17 cellular contexts compared by ENCODE assay signal in genomic region chr19:50327013-50327412, GRCh38. TPM values are rescaled to one million over a fixed set of nuclear protein-coding genes. Genes with fewer than 3 reads are reported as not detected.
DNase-seq lines count a peak whose midpoint lies in the region; ATAC-seq lines count a peak whose summit lies in the region.
"Had no signal": no experiment of that assay in that cellular context is flagged by ENCODE, and none has a peak within 500 bp of the region (broad histone marks: within the 10 kb centered on the region; RNA-seq: fewer than 3 reads in every experiment).

No MANE protein-coding gene starts in this region.

- CTCF ChIA-PET in CD4-positive, alpha-beta memory T cell (lab: Charles Lee; ENCODE audit: partially characterized antibody), result no interaction called here
- CTCF ChIA-PET in naive thymus-derived CD4-positive, alpha-beta T cell (lab: Charles Lee), result interaction anchor here (0.8 kb wide), 1 partner anchor 393 kb away, joined by 4 read pairs; no protein-coding TSS in a partner anchor

- H3K27ac Mint-ChIP-seq in CD4-positive, alpha-beta memory T cell, result peak overlapping the region in 3 of 7 donors; percentile 31 to 78 (median 68)
- H3K27ac Mint-ChIP-seq in activated naive CD4-positive, alpha-beta T cell treated with anti-CD3 and anti-CD28 coated beads, Interleukin-2, amount 50 U/mL, for 72 hours, result peak overlapping the region; percentile 55 to 58
- H3K27ac Mint-ChIP-seq in naive thymus-derived CD4-positive, alpha-beta T cell, result peak overlapping the region in 4 of 9 donors; percentile 19 to 60 (median 38)
- H3K27ac Mint-ChIP-seq: HFFc6 had no signal

- no peak for ATAC-seq in activated naive CD4-positive, alpha-beta T cell treated with anti-CD3 and anti-CD28 coated beads, Interleukin-2, amount 50 U/mL, for 72 hours
- ATAC-seq in naive thymus-derived CD4-positive, alpha-beta T cell, result no peak
- ATAC-seq in GM19324 (IDR thresholded peaks at IDR 0.05; ENCODE audit: low FRiP score, unreplicated experiment), result no peak
- ATAC-seq: Panc1 had no signal

- intact Hi-C loops in CD4-positive, alpha-beta memory T cell (cut with micrococcal nuclease), result no loop called here
- intact Hi-C loops in naive thymus-derived CD4-positive, alpha-beta T cell (cut with micrococcal nuclease), result loop anchor here in 1 of 2 donors (5.0 kb wide), 1 partner anchor 400 kb away; the partner anchor contains the start of genes ATF5 and NUP62

- H3K27ac ChIP-seq in CD4-positive, alpha-beta memory T cell (ENCODE audit: low read depth, low read length), result no peak overlapping the region
- H3K27ac ChIP-seq in naive thymus-derived CD4-positive, alpha-beta T cell (ENCODE audit: low read depth, low read length), result no peak overlapping the region
- H3K27ac ChIP-seq: sigmoid colon, suprapubic skin had no signal

- POLR2A ChIA-PET in CD4-positive, alpha-beta memory T cell (lab: Charles Lee; ENCODE audit: partially characterized antibody), result no interaction called here
- POLR2A ChIA-PET in naive thymus-derived CD4-positive, alpha-beta T cell (lab: Charles Lee), result no interaction called here

- peaks cover 25 to 46% of the 10 kb centered on the region in 2 donors for H3K27me3 Mint-ChIP-seq in CD4-positive, alpha-beta memory T cell
- H3K27me3 Mint-ChIP-seq in naive thymus-derived CD4-positive, alpha-beta T cell, result peaks cover 20 to 55% (median 43%) of the 10 kb centered on the region in 5 donors

- H3K4me1 Mint-ChIP-seq in CD4-positive, alpha-beta memory T cell, result peaks cover 30 to 57% (median 44%) of the 10 kb centered on the region in 4 donors
- H3K4me1 Mint-ChIP-seq in naive thymus-derived CD4-positive, alpha-beta T cell, result peaks cover 40 to 58% (median 52%) of the 10 kb centered on the region in 7 donors

- peaks cover 29% of the 10 kb centered on the region for H3K27me3 ChIP-seq in CD4-positive, alpha-beta memory T cell (ENCODE audit: insufficient read depth, low read length)
- H3K27me3 ChIP-seq in H7 (ENCODE audit: control insufficient read depth, insufficient read depth, low read length), result peaks cover 23% of the 10 kb centered on the region
- peaks cover 10 to 21% of the 10 kb centered on the region in 2 donors for H3K27me3 ChIP-seq in naive thymus-derived CD4-positive, alpha-beta T cell (ENCODE audit: control insufficient read depth in 2 of 2, insufficient read depth in 2 of 2, low read length in 2 of 2)

- H3K36me3 ChIP-seq in CD4-positive, alpha-beta memory T cell (ENCODE audit: insufficient read depth, low read length), result no peaks in the 10 kb centered on the region
- no peaks in the 10 kb centered on the region; the same call in 1 of the 2 replicates for H3K36me3 ChIP-seq in H7 (replicated peaks; ENCODE audit: control insufficient read depth, insufficient read depth, low read length)
- no peaks in the 10 kb centered on the region for H3K36me3 ChIP-seq in naive thymus-derived CD4-positive, alpha-beta T cell (ENCODE audit: control insufficient read depth in 2 of 3, insufficient read depth in 3 of 3, low read length in 3 of 3)
- H3K36me3 ChIP-seq: sigmoid colon, suprapubic skin had no signal

- no peak for DNase-seq in CD4-positive, alpha-beta memory T cell
- DNase-seq in H7 (peak; percentile 19), foreskin melanocyte (no peak)
- no peak for DNase-seq in activated naive CD4-positive, alpha-beta T cell treated with anti-CD3 and anti-CD28 coated beads, Interleukin-2, amount 50 U/mL, for 72 hours (ENCODE audit: low spot score in 2 of 2)
- DNase-seq in naive thymus-derived CD4-positive, alpha-beta T cell, result no peak
- DNase-seq in stimulated activated CD4-positive, alpha-beta T cell treated with anti-CD3 and anti-CD28 coated beads, Interleukin-4, amount 100 ng/mL, for 24 hours, result no peak
- no peak for DNase-seq in stimulated activated CD4-positive, alpha-beta T cell treated with anti-CD3 and anti-CD28 coated beads, Interleukin-2, amount 100 ng/mL, for 48 hours
- DNase-seq: activated CD8-positive, alpha-beta memory T cell treated with anti-CD3 and anti-CD28 coated beads for 24 hours; anterior cingulate cortex; HFFc6; NCI-H1436; sigmoid colon had no signal

- H3K4me1 ChIP-seq in CD4-positive, alpha-beta memory T cell (ENCODE audit: insufficient read depth, low read length), result peaks cover 48% of the 10 kb centered on the region
- peaks cover 28 to 43% of the 10 kb centered on the region in 2 donors for H3K4me1 ChIP-seq in naive thymus-derived CD4-positive, alpha-beta T cell (ENCODE audit: control insufficient read depth in 2 of 2, insufficient read depth in 2 of 2, low read length in 2 of 2)

- H3K9me3 Mint-ChIP-seq in CD4-positive, alpha-beta memory T cell, result peaks cover 0 to 29% (median 14%) of the 10 kb centered on the region in 8 donors
- peaks cover 0 to 9% of the 10 kb centered on the region in 2 donors for H3K9me3 Mint-ChIP-seq in activated naive CD4-positive, alpha-beta T cell treated with anti-CD3 and anti-CD28 coated beads, Interleukin-2, amount 50 U/mL, for 72 hours
- peaks cover 0 to 26% (median 11%) of the 10 kb centered on the region in 11 donors for H3K9me3 Mint-ChIP-seq in naive thymus-derived CD4-positive, alpha-beta T cell

- H3K4me3 ChIP-seq in CD4-positive, alpha-beta memory T cell (ENCODE audit: low read length in 2 of 2), result no peak overlapping the region
- H3K4me3 ChIP-seq in H7 (ENCODE audit: insufficient read depth, low read depth, low read length), result no peak overlapping the region; the same call in 1 of the 2 replicates
- no peak overlapping the region for H3K4me3 ChIP-seq in naive thymus-derived CD4-positive, alpha-beta T cell (ENCODE audit: low read length)
- H3K4me3 ChIP-seq: sigmoid colon had no signal

- H3K4me3 Mint-ChIP-seq in CD4-positive, alpha-beta memory T cell, result peak overlapping the region; percentile 21 to 66 (median 62)
- peak overlapping the region; percentile 14 to 88 (median 70) for H3K4me3 Mint-ChIP-seq in naive thymus-derived CD4-positive, alpha-beta T cell
- H3K4me3 Mint-ChIP-seq: HFFc6 had no signal

- H3K9me3 ChIP-seq in CD4-positive, alpha-beta memory T cell (ENCODE audit: control insufficient read depth in 1 of 2, low read length in 2 of 2), result no peaks in the 10 kb centered on the region
- H3K9me3 ChIP-seq in naive thymus-derived CD4-positive, alpha-beta T cell (ENCODE audit: control insufficient read depth in 2 of 3, low read length in 3 of 3), result peaks cover 0 to 14% (median 0%) of the 10 kb centered on the region in 3 experiments
- H3K9me3 ChIP-seq: sigmoid colon, suprapubic skin had no signal

- peaks cover 5 to 6% of the 10 kb centered on the region in 2 donors for H3K36me3 Mint-ChIP-seq in CD4-positive, alpha-beta memory T cell
- H3K36me3 Mint-ChIP-seq in activated naive CD4-positive, alpha-beta T cell treated with anti-CD3 and anti-CD28 coated beads, Interleukin-2, amount 50 U/mL, for 72 hours, result peaks cover 26 to 36% of the 10 kb centered on the region in 2 donors
- peaks cover 0 to 13% (median 6%) of the 10 kb centered on the region in 5 donors for H3K36me3 Mint-ChIP-seq in naive thymus-derived CD4-positive, alpha-beta T cell

RNA-seq across cellular contexts. Expression of gene KCNC3, which starts 2.2 kb away (rescaled TPM):
- total RNA-seq in CD4-positive, alpha-beta memory T cell, result 1 to 10 TPM; 1.6 to 1.7 TPM
- polyA plus RNA-seq in CD4-positive, alpha-beta memory T cell, result not detected
- total RNA-seq in H7 (2014; rRNA removed; shearing (Covaris generic)), result 0.14 and 0.37 TPM in 2 replicates
- total RNA-seq in activated naive CD4-positive, alpha-beta T cell treated with anti-CD3 and anti-CD28 coated beads, Interleukin-2, amount 50 U/mL, for 72 hours, result 10 to 100 TPM in 1 of 2 donors, 1 to 10 TPM in 1; 5.1 to 24.1 TPM
- total RNA-seq in naive thymus-derived CD4-positive, alpha-beta T cell, result 10 to 100 TPM in 1 of 5 experiments, 1 to 10 TPM in 4; 1.9 to 11.1 (median 2.4) TPM
- polyA plus RNA-seq in naive thymus-derived CD4-positive, alpha-beta T cell, result not detected
- total RNA-seq: HFFc6 had no signal

RNA-seq across cellular contexts. Expression of gene NAPSA, which starts 38.4 kb away (rescaled TPM):
- 1 to 10 TPM; 4.8 to 6.6 TPM for total RNA-seq in CD4-positive, alpha-beta memory T cell
- under 1 TPM; 0.57 to 0.61 TPM for polyA plus RNA-seq in CD4-positive, alpha-beta memory T cell
- total RNA-seq in H7 (2014; rRNA removed; shearing (Covaris generic)), result 0.44 and 0.59 TPM in 2 replicates
- total RNA-seq in activated naive CD4-positive, alpha-beta T cell treated with anti-CD3 and anti-CD28 coated beads, Interleukin-2, amount 50 U/mL, for 72 hours, result 100 to 1,000 TPM in 1 of 2 donors, 10 to 100 TPM in 1; 90.8 to 166 TPM
- total RNA-seq in naive thymus-derived CD4-positive, alpha-beta T cell, result 1 to 10 TPM in 4 of 5 experiments, under 1 TPM in 1; 0.72 to 8.2 (median 4.5) TPM
- polyA plus RNA-seq in naive thymus-derived CD4-positive, alpha-beta T cell, result 1 to 10 TPM; 1.2 to 1.6 TPM
- total RNA-seq: frontal cortex, NCI-H460 had no signal

RNA-seq across cellular contexts. Expression of gene NR1H2, which starts 49.2 kb away (rescaled TPM):
- total RNA-seq in CD4-positive, alpha-beta memory T cell, result 100 to 1,000 TPM; 103 to 109 TPM
- 10 to 100 TPM; 86.9 to 88.0 TPM for polyA plus RNA-seq in CD4-positive, alpha-beta memory T cell
- 73.7 and 90.1 TPM in 2 replicates for total RNA-seq in H7 (2014; rRNA removed; shearing (Covaris generic))
- total RNA-seq in activated naive CD4-positive, alpha-beta T cell treated with anti-CD3 and anti-CD28 coated beads, Interleukin-2, amount 50 U/mL, for 72 hours, result 10 to 100 TPM; 51.1 to 61.2 TPM
- total RNA-seq in naive thymus-derived CD4-positive, alpha-beta T cell, result 100 to 1,000 TPM in 4 of 5 experiments, 10 to 100 TPM in 1; 66.6 to 284 (median 114) TPM
- polyA plus RNA-seq in naive thymus-derived CD4-positive, alpha-beta T cell, result 100 to 1,000 TPM in 1 of 2 donors, 10 to 100 TPM in 1; 82.7 to 128 TPM

RNA-seq across cellular contexts. Expression of gene POLD1, which starts 57.1 kb away (rescaled TPM):
- 10 to 100 TPM; 40.4 to 41.1 TPM for total RNA-seq in CD4-positive, alpha-beta memory T cell
- 10 to 100 TPM; 29.3 to 30.7 TPM for polyA plus RNA-seq in CD4-positive, alpha-beta memory T cell
- total RNA-seq in H7 (2014; rRNA removed; shearing (Covaris generic)), result 167 and 185 TPM in 2 replicates
- 100 to 1,000 TPM; 183 to 254 TPM for total RNA-seq in activated naive CD4-positive, alpha-beta T cell treated with anti-CD3 and anti-CD28 coated beads, Interleukin-2, amount 50 U/mL, for 72 hours
- 100 to 1,000 TPM in 1 of 5 experiments, 10 to 100 TPM in 4; 26.0 to 110 (median 40.8) TPM for total RNA-seq in naive thymus-derived CD4-positive, alpha-beta T cell
- 10 to 100 TPM; 30.5 to 44.3 TPM for polyA plus RNA-seq in naive thymus-derived CD4-positive, alpha-beta T cell

Comparison
In these comparisons a context has a peak if more than half of its experiments do, and no peak if none do; other contexts are left out.
1. RNA of gene NAPSA, which starts 38.4 kb away (total RNA-seq): 90.8 to 166 TPM in activated naive CD4-positive, alpha-beta T cell treated with anti-CD3 and anti-CD28 coated beads, Interleukin-2, amount 50 U/mL, for 72 hours; 4.8 to 6.6 TPM in CD4-positive, alpha-beta memory T cell, 0.72 to 8.2 TPM in naive thymus-derived CD4-positive, alpha-beta T cell and 0.44 to 0.59 TPM in H7; every median in the first group is over 10 times any median in the second.